In the genomic region with DNA sequence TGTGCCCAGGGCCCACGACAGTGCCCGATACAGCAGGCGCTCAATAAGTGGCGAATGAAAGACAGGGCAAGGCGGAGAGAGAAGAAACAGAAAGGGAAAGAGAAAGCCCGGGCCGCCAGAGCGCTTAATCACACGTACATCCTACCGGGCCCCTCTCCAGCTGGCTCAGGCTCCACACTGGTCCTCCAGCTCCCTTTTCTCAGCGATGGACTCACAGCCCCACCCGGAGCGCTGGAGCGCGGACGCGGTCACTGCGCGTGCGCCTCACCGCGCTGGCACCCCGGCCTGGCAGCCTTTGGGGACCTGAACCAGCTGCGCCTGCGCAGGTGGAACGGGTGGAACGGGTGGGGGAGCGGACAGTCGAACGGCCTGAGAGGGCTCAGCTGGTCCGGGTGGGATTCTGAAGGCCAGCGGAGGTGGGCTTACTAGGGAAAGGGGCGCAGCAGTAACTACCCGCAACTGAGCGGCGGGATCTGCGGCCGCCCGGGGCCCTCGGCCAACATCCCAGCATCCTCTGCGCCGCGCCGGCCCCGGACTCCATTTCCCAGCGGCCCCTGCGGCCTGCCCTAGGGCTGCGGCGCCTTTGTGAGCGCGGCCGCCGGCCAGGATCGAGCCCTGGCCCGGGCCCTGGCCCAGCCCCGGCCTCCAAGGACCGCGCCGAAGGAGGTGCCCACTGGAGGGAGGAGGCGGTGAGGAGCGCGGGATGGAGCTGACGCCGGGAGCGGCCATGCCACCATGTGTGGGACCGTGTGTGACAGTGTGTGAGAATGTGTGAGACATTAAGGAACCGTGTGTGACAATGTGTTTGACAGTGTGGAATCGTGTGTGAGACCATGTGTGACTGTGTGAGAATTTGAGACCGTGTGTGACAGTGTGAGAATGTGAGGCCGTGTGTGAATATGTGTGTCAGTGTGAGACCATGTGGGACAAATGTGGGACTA, we compare ENCODE assay signal across 8 cellular contexts. TPM values are rescaled to one million over a fixed set of nuclear protein-coding genes. Genes with fewer than 3 reads are reported as not detected.
DNase-seq lines count a peak whose midpoint lies in the region; ATAC-seq, FAIRE-seq and TF ChIP-seq lines count a peak whose summit lies in the region.

A gene (plus strand): TSS at position 569 of the 941 bp plus-strand sequence. CDS start 2,783 bp downstream, outside the sequence.

- H3K36me3 Mint-ChIP-seq in astrocyte (ENCODE audit: low read depth, unreplicated experiment): peaks cover 65% of the 10 kb centered on the region

- peak within 1 kb of the TSS; percentile 94 for H3K4me2 ChIP-seq in astrocyte (ENCODE audit: low read length)

- H3K4me1 ChIP-seq in astrocyte (ENCODE audit: insufficient read depth, low read length) (peaks cover 12% of the 10 kb centered on the region), right cardiac atrium (ENCODE audit: control insufficient read depth, insufficient read depth, low read length) (peaks cover 9% of the 10 kb centered on the region)

- peaks cover 20% of the 10 kb centered on the region for H3K36me3 ChIP-seq in astrocyte (ENCODE audit: insufficient read depth, low read length)

- H3K27ac Mint-ChIP-seq in astrocyte (ENCODE audit: unreplicated experiment): peak within 1 kb of the TSS; percentile 87

- H3K9me3 Mint-ChIP-seq in astrocyte (ENCODE audit: unreplicated experiment): peaks cover 61% of the 10 kb centered on the region

- H3K9me3 ChIP-seq in astrocyte (ENCODE audit: insufficient read depth, low read depth, low read length) (peaks cover 41% of the 10 kb centered on the region), right cardiac atrium (ENCODE audit: control insufficient read depth, low read length) (no peaks in the 10 kb centered on the region)

- peak within 1 kb of the TSS; percentile 77 for H3K4me3 ChIP-seq in GM12875 (ENCODE audit: low read depth, low read length)
- peak within 1 kb of the TSS; percentile 97 for H3K4me3 ChIP-seq in astrocyte (ENCODE audit: insufficient read depth, low read depth, low read length)
- peak within 1 kb of the TSS; percentile 53 for H3K4me3 ChIP-seq in right cardiac atrium (ENCODE audit: low read length)

- no peaks in the 10 kb centered on the region for H3K27me3 Mint-ChIP-seq in astrocyte (ENCODE audit: low read depth, unreplicated experiment)

- H3K4me3 Mint-ChIP-seq in astrocyte (ENCODE audit: unreplicated experiment): peak within 1 kb of the TSS; percentile 90

- H3K27ac ChIP-seq in astrocyte (ENCODE audit: low read depth, low read length) (peak within 1 kb of the TSS; percentile 94), right cardiac atrium (ENCODE audit: low read length) (peak within 1 kb of the TSS; percentile 80)

- intact Hi-C loops in right cardiac atrium (cut with DNase I): loop anchor here in 1 of 4 donors (10.0 kb wide), 1 partner anchor 161 kb away; a partner anchor contains a TSS

- H3K9ac ChIP-seq in astrocyte (ENCODE audit: low read length): peak within 1 kb of the TSS; percentile 91

- ATAC-seq in HG02678 (IDR thresholded peaks at IDR 0.05; ENCODE audit: unreplicated experiment): peak; percentile 88
- ATAC-seq in right cardiac atrium: peak; percentile 99

- TF ChIP-seq CTCF in GM12875 (IDR thresholded peaks at IDR 0.05; ENCODE audit: borderline replicate concordance, insufficient read depth, low read depth, low read length) (no peak), astrocyte (IDR thresholded peaks at IDR 0.05; ENCODE audit: insufficient read depth, low read depth, low read length) (no peak)

- under 1% methylated on average over 70 of the region's 70 CpGs for WGBS in right cardiac atrium

- H2AFZ ChIP-seq in astrocyte (ENCODE audit: low read depth, low read length): peak within 1 kb of the TSS; percentile 99

- H4K20me1 ChIP-seq in astrocyte (ENCODE audit: insufficient read depth, low read length): no peaks in the 10 kb centered on the region

- peaks cover 9% of the 10 kb centered on the region for H3K4me1 Mint-ChIP-seq in astrocyte (ENCODE audit: low read depth, unreplicated experiment)

- DNase-seq in NCI-H1436 (lab: John Stamatoyannopoulos, UW) (peak; percentile 80), T-helper 2 cell (peak; percentile 80 to 93 (median 86)), astrocyte (ENCODE audit: low read depth) (peak; percentile 96), right cardiac atrium (peak; percentile 98 to 99 (median 99)), pulmonary artery endothelial cell (ENCODE audit: low read depth, low spot score) (peak; percentile 90), urothelium cell line (ENCODE audit: low spot score) (peak; percentile 93)

- no peak for FAIRE-seq in astrocyte (lab: Jason Lieb, UNC)
- FAIRE-seq in urothelium cell line (lab: Jason Lieb, UNC): peak; percentile 53

- peaks cover 20% of the 10 kb centered on the region for H3K79me2 ChIP-seq in astrocyte (ENCODE audit: insufficient read depth, low read length)

- H3K27me3 ChIP-seq in astrocyte (ENCODE audit: insufficient read depth, low read length) (no peaks in the 10 kb centered on the region), right cardiac atrium (ENCODE audit: control insufficient read depth, insufficient read depth) (no peaks in the 10 kb centered on the region)

RNA-seq across cellular contexts. Expression of the gene that starts here (rescaled TPM):
- total RNA-seq in astrocyte (6.4 and 8.1 TPM in 2 replicates), right cardiac atrium (1 to 10 TPM; 5.6 to 8.6 (median 7.0) TPM), pulmonary artery endothelial cell (3.2 and 6.3 TPM in 2 replicates)
- 3.1 TPM for polyA plus RNA-seq in right cardiac atrium

Comparison
In these comparisons a context has a peak if more than half of its experiments do, and no peak if none do; other contexts are left out.
1. Peak in every context shown above with its lines: DNase-seq, ATAC-seq, H3K4me3 ChIP-seq and H3K27ac ChIP-seq.